Comparison of ENCODE assay signal across 17 cellular contexts in the genomic region with DNA sequence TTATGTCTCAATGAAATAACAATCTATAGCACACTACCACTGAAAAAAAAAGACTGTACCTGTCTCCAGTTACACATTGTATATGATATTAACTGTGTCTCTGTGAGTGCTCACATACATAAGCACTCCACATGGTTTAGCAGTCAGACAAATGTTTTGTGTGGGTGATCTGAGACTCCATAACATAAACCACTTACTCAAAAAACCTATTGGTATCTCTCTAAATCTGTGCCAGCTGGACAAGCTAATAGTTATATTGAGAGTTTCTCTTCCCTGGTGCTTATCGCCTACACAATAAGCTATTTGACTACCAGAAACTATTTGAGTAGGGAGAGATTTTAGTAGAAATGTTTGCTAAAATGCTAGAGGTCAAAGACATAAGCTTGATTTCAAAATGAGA.
DNase-seq lines count a peak whose midpoint lies in the region; ATAC-seq and TF ChIP-seq lines count a peak whose summit lies in the region.
"Had no signal": no experiment of that assay in that cellular context is flagged by ENCODE, and none has a peak within 500 bp of the region (broad histone marks: within the 10 kb centered on the region; RNA-seq: fewer than 3 reads in every experiment).

No MANE protein-coding gene starts in this region.

- no peaks in the 10 kb centered on the region for H3K36me3 ChIP-seq in CD4-positive, alpha-beta memory T cell (ENCODE audit: insufficient read depth, low read length)

- no peak overlapping the region for H3K4me3 ChIP-seq in CD4-positive, alpha-beta memory T cell (ENCODE audit: low read length in 2 of 2)

- ATAC-seq in GM19043 (IDR thresholded peaks at IDR 0.05; ENCODE audit: low read depth, unreplicated experiment) (peak; percentile 43), HG02571 (IDR thresholded peaks at IDR 0.05; ENCODE audit: unreplicated experiment) (peak; percentile 78), HG03280 (IDR thresholded peaks at IDR 0.05; ENCODE audit: unreplicated experiment) (peak; percentile 69)

- CTCF ChIA-PET in CD4-positive, alpha-beta memory T cell (lab: Charles Lee; ENCODE audit: partially characterized antibody): interaction anchor here (1.0 kb wide), 1 partner anchor 9 kb away, joined by 3 read pairs; no protein-coding TSS in a partner anchor

- peaks cover 0 to 6% (median under 1%) of the 10 kb centered on the region in 4 donors for H3K4me1 Mint-ChIP-seq in CD4-positive, alpha-beta memory T cell
- H3K4me1 Mint-ChIP-seq in HFFc6 (ENCODE audit: low read depth): no peaks in the 10 kb centered on the region
- H3K4me1 Mint-ChIP-seq: endodermal cell, H9 had no signal

- no peaks in the 10 kb centered on the region for H3K4me1 ChIP-seq in CD4-positive, alpha-beta memory T cell (ENCODE audit: insufficient read depth, low read length)

- H3K36me3 Mint-ChIP-seq in CD4-positive, alpha-beta memory T cell: no peaks in the 10 kb centered on the region
- no peaks in the 10 kb centered on the region for H3K36me3 Mint-ChIP-seq in HFFc6 (ENCODE audit: low read depth)

- DNase-seq in GM10266 (ENCODE audit: extremely low spot score): peak; percentile 12
- no peak for DNase-seq in activated T-cell treated with anti-CD3 and anti-CD28 coated beads, Interleukin-2, amount 50 U/mL, for 1 hour
- no peak for DNase-seq in NCI-H2029 (lab: John Stamatoyannopoulos, UW)
- no peak for DNase-seq in CD4-positive, alpha-beta memory T cell
- no peak for DNase-seq in HFFc6
- DNase-seq: activated effector memory CD4-positive, alpha-beta T cell treated with anti-CD3 and anti-CD28 coated beads, Interleukin-2, amount 50 U/mL, for 16 hours; endodermal cell; H9; kidney; NCI-H1092; NCI-H510A treated with DMSO at 0.1 percent for 48 hours; RPMI8226; stimulated activated CD4-positive, alpha-beta T cell treated with anti-CD3 and anti-CD28 coated beads, Interleukin-1b, Interleukin-23, amount 100 ng/mL, for 48 hours; T-helper 2 cell had no signal

- no peak overlapping the region for H3K4me3 Mint-ChIP-seq in CD4-positive, alpha-beta memory T cell
- no peak overlapping the region for H3K4me3 Mint-ChIP-seq in HFFc6
- H3K4me3 Mint-ChIP-seq: endodermal cell, H9 had no signal

- H3K27ac Mint-ChIP-seq in CD4-positive, alpha-beta memory T cell: peak overlapping the region in 1 of 7 donors; percentile 24
- no peak overlapping the region for H3K27ac Mint-ChIP-seq in HFFc6
- H3K27ac Mint-ChIP-seq: endodermal cell, H9 had no signal

- no peaks in the 10 kb centered on the region for H3K27me3 ChIP-seq in CD4-positive, alpha-beta memory T cell (ENCODE audit: insufficient read depth, low read length)

- no peaks in the 10 kb centered on the region for H3K9me3 ChIP-seq in CD4-positive, alpha-beta memory T cell (ENCODE audit: control insufficient read depth in 1 of 2, low read length in 2 of 2)

- H3K27ac ChIP-seq in CD4-positive, alpha-beta memory T cell (ENCODE audit: low read depth, low read length): no peak overlapping the region

- POLR2A ChIA-PET in CD4-positive, alpha-beta memory T cell (lab: Charles Lee; ENCODE audit: partially characterized antibody): no interaction called here

- no peaks in the 10 kb centered on the region for H3K27me3 Mint-ChIP-seq in CD4-positive, alpha-beta memory T cell
- H3K27me3 Mint-ChIP-seq in HFFc6 (ENCODE audit: insufficient read depth): no peaks in the 10 kb centered on the region

- intact Hi-C loops in CD4-positive, alpha-beta memory T cell (cut with micrococcal nuclease): no loop called here

- peaks cover 0 to 2% (median 0%) of the 10 kb centered on the region in 8 donors for H3K9me3 Mint-ChIP-seq in CD4-positive, alpha-beta memory T cell
- H3K9me3 Mint-ChIP-seq in HFFc6: no peaks in the 10 kb centered on the region
- H3K9me3 Mint-ChIP-seq: endodermal cell, H9 had no signal

- TF ChIP-seq CTCF in GM10266 (IDR thresholded peaks at IDR 0.05; ENCODE audit: control insufficient read depth, insufficient read depth, low read depth, missing control alignments): no peak
- TF ChIP-seq CTCF in HFFc6 (IDR thresholded peaks at IDR 0.05): no peak
